ENCODE assay signal across 31 cellular contexts in genomic region chr10:46301721-46302479, GRCh38. TPM values are rescaled to one million over a fixed set of nuclear protein-coding genes. Genes with fewer than 3 reads are reported as not detected.
DNase-seq lines count a peak whose midpoint lies in the region; ATAC-seq and TF ChIP-seq lines count a peak whose summit lies in the region.
"Had no signal": no experiment of that assay in that cellular context is flagged by ENCODE, and none has a peak within 500 bp of the region (broad histone marks: within the 10 kb centered on the region; RNA-seq: fewer than 3 reads in every experiment).

No MANE protein-coding gene starts in this region.

- ATAC-seq in activated T-cell treated with anti-CD3 and anti-CD28 coated beads, Interleukin-2, amount 50 U/mL, for 72 hours (replicated peaks in 1 of 2): no peak
- no peak for ATAC-seq in HG03039 (IDR thresholded peaks at IDR 0.05; ENCODE audit: unreplicated experiment)
- ATAC-seq: HCT116 had no signal

- H3K4me1 Mint-ChIP-seq in activated T-cell treated with anti-CD3 and anti-CD28 coated beads, Interleukin-2, amount 50 U/mL, for 24 hours (ENCODE audit: low read depth): peaks cover 24% of the 10 kb centered on the region
- H3K4me1 Mint-ChIP-seq in activated T-cell treated with anti-CD3 and anti-CD28 coated beads, Interleukin-2, amount 50 U/mL, for 72 hours (ENCODE audit: low read depth): peaks cover 25% of the 10 kb centered on the region

- no peak overlapping the region for H3K27ac Mint-ChIP-seq in activated T-cell treated with anti-CD3 and anti-CD28 coated beads, Interleukin-2, amount 50 U/mL, for 24 hours
- no peak overlapping the region for H3K27ac Mint-ChIP-seq in activated T-cell treated with anti-CD3 and anti-CD28 coated beads, Interleukin-2, amount 50 U/mL, for 72 hours
- H3K27ac Mint-ChIP-seq: CD14-positive monocyte, IgD-negative memory B cell had no signal

- no peak overlapping the region for H2BK120ac ChIP-seq in neuronal stem cell (ENCODE audit: low read depth, low read length)

- no peak overlapping the region for H4K8ac ChIP-seq in neuronal stem cell (ENCODE audit: low read depth, low read length)

- H3K79me1 ChIP-seq in neuronal stem cell (ENCODE audit: low read depth, low read length): peaks cover 2% of the 10 kb centered on the region

- H2AK5ac ChIP-seq in neuronal stem cell (ENCODE audit: low read depth, low read length): no peak overlapping the region

- no peak overlapping the region for H3K14ac ChIP-seq in neuronal stem cell (ENCODE audit: low read length)

- no peaks in the 10 kb centered on the region for H3K36me3 ChIP-seq in neuronal stem cell (replicated peaks in 1 of 2; ENCODE audit: control insufficient read depth in 2 of 2, insufficient read depth in 2 of 2, low read length in 2 of 2)
- H3K36me3 ChIP-seq in stomach: no peaks in the 10 kb centered on the region
- H3K36me3 ChIP-seq: BE2C had no signal

- H3K36me3 Mint-ChIP-seq in activated T-cell treated with anti-CD3 and anti-CD28 coated beads, Interleukin-2, amount 50 U/mL, for 24 hours (ENCODE audit: low read depth): no peaks in the 10 kb centered on the region
- no peaks in the 10 kb centered on the region for H3K36me3 Mint-ChIP-seq in activated T-cell treated with anti-CD3 and anti-CD28 coated beads, Interleukin-2, amount 50 U/mL, for 72 hours (ENCODE audit: insufficient read depth in 2 of 2)
- H3K36me3 Mint-ChIP-seq: CD14-positive monocyte; CD8-positive, alpha-beta memory T cell; IgD-negative memory B cell had no signal

- no peak overlapping the region for H3K4me3 ChIP-seq in coronary artery
- H3K4me3 ChIP-seq in neuronal stem cell (ENCODE audit: low read length in 2 of 2): no peak overlapping the region
- H3K4me3 ChIP-seq in stomach: no peak overlapping the region

- no peak overlapping the region for H3K4ac ChIP-seq in neuronal stem cell (ENCODE audit: low read length)

- intact Hi-C loops in stomach (cut with DNase I; ENCODE audit: low total_unique reads): no loop called here

- H2BK12ac ChIP-seq in neuronal stem cell (ENCODE audit: low read length): no peak overlapping the region

- H3K27me3 ChIP-seq in neuronal stem cell (ENCODE audit: control insufficient read depth in 3 of 3, insufficient read depth in 3 of 3, low read depth in 1 of 3, low read length in 3 of 3) (peaks cover 0 to 7% (median 0%) of the 10 kb centered on the region in 3 experiments), stomach (no peaks in the 10 kb centered on the region)
- H3K27me3 ChIP-seq: BE2C had no signal

- peak overlapping the region; percentile 12 for H2BK15ac ChIP-seq in neuronal stem cell (ENCODE audit: low read length)

- no peak overlapping the region for H3K9ac ChIP-seq in neuronal stem cell (ENCODE audit: low read depth, low read length, poor library complexity)
- H3K9ac ChIP-seq: KMS-11 had no signal

- H3K23ac ChIP-seq in neuronal stem cell (ENCODE audit: low read depth, low read length, poor library complexity): no peak overlapping the region

- H2AFZ ChIP-seq in neuronal stem cell (ENCODE audit: low read length): no peak overlapping the region

- no peak overlapping the region for H3K4me2 ChIP-seq in neuronal stem cell (ENCODE audit: insufficient read depth, low read length, poor library complexity, severe bottlenecking)
- H3K4me2 ChIP-seq: KMS-11 had no signal

- no peak overlapping the region for H3K18ac ChIP-seq in neuronal stem cell (ENCODE audit: low read length)

- no peak overlapping the region for H3K4me3 Mint-ChIP-seq in activated T-cell treated with anti-CD3 and anti-CD28 coated beads, Interleukin-2, amount 50 U/mL, for 24 hours
- H3K4me3 Mint-ChIP-seq in activated T-cell treated with anti-CD3 and anti-CD28 coated beads, Interleukin-2, amount 50 U/mL, for 72 hours: no peak overlapping the region
- H3K4me3 Mint-ChIP-seq: CD14-positive monocyte; CD8-positive, alpha-beta memory T cell had no signal

- no peak for TF ChIP-seq EP300 in stomach (IDR thresholded peaks at IDR 0.05)

- peak; percentile 17 for DNase-seq in activated T-cell treated with anti-CD3 and anti-CD28 coated beads, Interleukin-2, amount 50 U/mL, for 24 hours
- no peak for DNase-seq in activated T-cell treated with anti-CD3 and anti-CD28 coated beads, Interleukin-2, amount 50 U/mL, for 72 hours
- DNase-seq in coronary artery (ENCODE audit: low spot score) (peak; percentile 50), neuronal stem cell (ENCODE audit: low spot score) (no peak), stomach (peak; percentile 16), occipital lobe (lab: John Stamatoyannopoulos, UW) (no peak), GF-D8 (lab: John Stamatoyannopoulos, UW) (no peak)
- DNase-seq: 8988T; ACHN; BE2C; CD8-positive, alpha-beta memory T cell; DMS 273 treated with DMSO at 0.1 percent for 48 hours; DMS79; EL; GDM1; NCI-H1092; NCI-H1417 treated with DMSO at 0.1 percent for 48 hours; NCI-H1694 treated with DMSO at 0.1 percent for 48 hours; NCI-H2081; NCI-H2227 treated with DMSO at 0.1 percent for 48 hours; NCI-H510A; NCI-H69; Right ventricle myocardium superior; RPMI8226 had no signal

- H3K27ac ChIP-seq in coronary artery (no peak overlapping the region), neuronal stem cell (replicated peaks; ENCODE audit: low read length) (no peak overlapping the region), stomach (no peak overlapping the region)
- H3K27ac ChIP-seq: HL-60, KMS-11 had no signal

- TF ChIP-seq POLR2A in stomach (IDR thresholded peaks at IDR 0.05): no peak

- no peaks in the 10 kb centered on the region for H3K27me3 Mint-ChIP-seq in activated T-cell treated with anti-CD3 and anti-CD28 coated beads, Interleukin-2, amount 50 U/mL, for 24 hours
- H3K27me3 Mint-ChIP-seq in activated T-cell treated with anti-CD3 and anti-CD28 coated beads, Interleukin-2, amount 50 U/mL, for 72 hours (ENCODE audit: low read depth): no peaks in the 10 kb centered on the region
- H3K27me3 Mint-ChIP-seq: CD8-positive, alpha-beta memory T cell had no signal

- no peak overlapping the region for H2BK5ac ChIP-seq in neuronal stem cell (ENCODE audit: low read length)

- H3K9me3 ChIP-seq in neuronal stem cell (replicated peaks in 1 of 2; ENCODE audit: control insufficient read depth in 2 of 2, insufficient read depth in 1 of 2, low read depth in 1 of 2, low read length in 2 of 2): no peaks in the 10 kb centered on the region
- no peaks in the 10 kb centered on the region for H3K9me3 ChIP-seq in stomach
- H3K9me3 ChIP-seq: BE2C had no signal

- TF ChIP-seq CTCF in coronary artery (IDR thresholded peaks at IDR 0.05) (no peak), stomach (IDR thresholded peaks at IDR 0.05) (no peak)

- no CpG with 5 or more reads among the region's 13 CpGs for WGBS in neuronal stem cell (ENCODE audit: extremely low coverage in 2 of 2, insufficient read length in 2 of 2, insufficient replicate concordance in 1 of 2), 2 donors
- WGBS in stomach, 5 donors: 84 to 94% (median 89%) methylated on average over 8 to 13 of the region's 13 CpGs

- H4K91ac ChIP-seq in neuronal stem cell (ENCODE audit: low read depth, low read length, poor library complexity): no peak overlapping the region

- H3K9me3 Mint-ChIP-seq in activated T-cell treated with anti-CD3 and anti-CD28 coated beads, Interleukin-2, amount 50 U/mL, for 24 hours: no peaks in the 10 kb centered on the region
- H3K9me3 Mint-ChIP-seq in activated T-cell treated with anti-CD3 and anti-CD28 coated beads, Interleukin-2, amount 50 U/mL, for 72 hours: no peaks in the 10 kb centered on the region
- H3K9me3 Mint-ChIP-seq: CD8-positive, alpha-beta memory T cell; IgD-negative memory B cell had no signal

- H3K4me1 ChIP-seq in neuronal stem cell (ENCODE audit: control insufficient read depth in 2 of 2, insufficient read depth in 1 of 2, low read depth in 1 of 2, low read length in 2 of 2) (peaks cover 0 to 9% of the 10 kb centered on the region in 2 donors), stomach (no peaks in the 10 kb centered on the region)
- H3K4me1 ChIP-seq: BE2C had no signal

RNA-seq across cellular contexts. Expression of gene ANTXRL, which starts 15.1 kb away (rescaled TPM):
- not detected for total RNA-seq in activated T-cell treated with anti-CD3 and anti-CD28 coated beads, Interleukin-2, amount 50 U/mL, for 72 hours
- not detected for polyA plus RNA-seq in neuronal stem cell (2013, experiment 1 of 2)
- not detected for polyA plus RNA-seq in neuronal stem cell (2013, experiment 2 of 2)
- not detected for total RNA-seq in stomach
- not detected for polyA plus RNA-seq in stomach
- total RNA-seq in occipital lobe: not detected
- total RNA-seq: CD8-positive, alpha-beta memory T cell; H4; Right ventricle myocardium superior had no signal
- polyA plus RNA-seq: CD14-positive monocyte; CD8-positive, alpha-beta memory T cell; IgD-negative memory B cell had no signal

Comparison
In these comparisons a context has a peak if more than half of its experiments do, and no peak if none do; other contexts are left out.
1. DNase-seq: peak in activated T-cell treated with anti-CD3 and anti-CD28 coated beads, Interleukin-2, amount 50 U/mL, for 24 hours (single experiment), coronary artery (single experiment) and stomach (single experiment); none in activated T-cell treated with anti-CD3 and anti-CD28 coated beads, Interleukin-2, amount 50 U/mL, for 72 hours (0 of 2), neuronal stem cell (single experiment), occipital lobe (single experiment) and GF-D8 (single experiment).